1 cellular context compared by ENCODE assay signal in genomic region chr5:62002436-62002835, GRCh38.
TF ChIP-seq lines count a peak whose summit lies in the region.

No MANE protein-coding gene starts in this region.

TF ChIP-seq in GM23338, 12 proteins besides CTCF, POLR2A, EP300 and RAD21 (continued from another document):
- TF ChIP-seq ZNF462 (CRISPR knock-in tag; IDR thresholded peaks at IDR 0.05) (no peak), ETS1 (IDR thresholded peaks at IDR 0.05) (no peak)
